In the genomic region with DNA sequence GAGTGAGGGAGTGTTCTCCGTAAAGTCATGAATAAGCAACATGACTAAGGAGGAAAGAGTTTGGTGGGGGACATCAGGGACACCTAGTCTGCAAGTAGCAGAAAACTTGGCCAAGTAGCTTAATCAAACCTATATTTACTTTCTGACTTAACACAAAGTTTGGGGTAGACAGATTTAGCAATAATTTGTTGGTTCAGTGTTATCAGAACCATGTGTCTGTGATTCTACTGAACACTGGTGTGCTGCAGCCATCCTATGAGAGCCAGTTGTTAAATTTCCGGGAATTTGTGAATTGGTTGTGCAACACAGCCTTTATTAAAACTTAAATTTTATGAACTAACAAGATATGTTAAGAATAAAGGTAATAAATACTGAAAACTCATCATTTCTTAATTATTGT, we compare ENCODE assay signal across 8 cellular contexts.
"Had no signal": no experiment of that assay in that cellular context is flagged by ENCODE, and none has a peak within 500 bp of the region (broad histone marks: within the 10 kb centered on the region; RNA-seq: fewer than 3 reads in every experiment).

No MANE protein-coding gene starts in this region.

- H3K4me3 ChIP-seq: GM23248 had no signal

- H3K4me1 Mint-ChIP-seq: IgD-negative memory B cell had no signal

- H3K36me3 Mint-ChIP-seq: IgD-negative memory B cell had no signal

- H2AFZ ChIP-seq: GM23248 had no signal

- H3K9ac ChIP-seq: GM23248 had no signal

- ATAC-seq: HepG2 had no signal

- H3K27ac ChIP-seq: GM23248, HL-60 had no signal

- H3K27me3 Mint-ChIP-seq: IgD-negative memory B cell had no signal

- DNase-seq: GM23248, GOT3, H7, HCEC 1CT, KBM-7 had no signal

- H3K27ac Mint-ChIP-seq: IgD-negative memory B cell had no signal

- H3K4me3 Mint-ChIP-seq: IgD-negative memory B cell had no signal

- H3K9me3 Mint-ChIP-seq: IgD-negative memory B cell had no signal
